In the genomic region with DNA sequence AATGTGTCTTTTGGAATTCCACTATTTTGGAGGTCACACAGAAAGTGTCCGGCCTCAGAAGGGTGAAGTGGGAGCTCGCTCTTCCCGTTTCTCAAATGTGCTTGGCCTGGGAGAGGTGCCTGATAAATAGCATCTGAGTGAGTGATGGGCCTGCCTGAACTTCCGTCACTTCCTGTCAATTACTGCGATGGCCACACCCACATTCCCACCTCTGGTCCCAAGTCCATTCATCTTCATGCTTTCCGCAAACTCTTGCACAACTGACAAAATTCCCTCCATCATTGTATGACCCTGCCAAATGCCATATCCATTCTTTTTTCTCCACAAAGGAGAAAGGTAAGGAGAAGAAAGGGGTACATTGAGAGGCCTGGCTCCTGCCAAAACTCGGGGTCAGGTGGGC, we compare ENCODE assay signal across 2 cellular contexts.
TF ChIP-seq lines count a peak whose summit lies in the region.

No MANE protein-coding gene starts in this region.

TF ChIP-seq in IMR-90, 13 proteins besides CTCF, POLR2A, EP300 and RAD21:
- TF ChIP-seq CEBPB (IDR thresholded peaks at IDR 0.05; ENCODE audit: low read depth, low read length) (0 out of 2 replicates have a peak, but pooled peaks have one; percentile 18), RFX5 (IDR thresholded peaks at IDR 0.05; ENCODE audit: low read depth, low read length) (no peak)

TF ChIP-seq in HepG2, 621 proteins besides CTCF, POLR2A, EP300 and RAD21 (continues in another document):
- TF ChIP-seq, protein P1, sequence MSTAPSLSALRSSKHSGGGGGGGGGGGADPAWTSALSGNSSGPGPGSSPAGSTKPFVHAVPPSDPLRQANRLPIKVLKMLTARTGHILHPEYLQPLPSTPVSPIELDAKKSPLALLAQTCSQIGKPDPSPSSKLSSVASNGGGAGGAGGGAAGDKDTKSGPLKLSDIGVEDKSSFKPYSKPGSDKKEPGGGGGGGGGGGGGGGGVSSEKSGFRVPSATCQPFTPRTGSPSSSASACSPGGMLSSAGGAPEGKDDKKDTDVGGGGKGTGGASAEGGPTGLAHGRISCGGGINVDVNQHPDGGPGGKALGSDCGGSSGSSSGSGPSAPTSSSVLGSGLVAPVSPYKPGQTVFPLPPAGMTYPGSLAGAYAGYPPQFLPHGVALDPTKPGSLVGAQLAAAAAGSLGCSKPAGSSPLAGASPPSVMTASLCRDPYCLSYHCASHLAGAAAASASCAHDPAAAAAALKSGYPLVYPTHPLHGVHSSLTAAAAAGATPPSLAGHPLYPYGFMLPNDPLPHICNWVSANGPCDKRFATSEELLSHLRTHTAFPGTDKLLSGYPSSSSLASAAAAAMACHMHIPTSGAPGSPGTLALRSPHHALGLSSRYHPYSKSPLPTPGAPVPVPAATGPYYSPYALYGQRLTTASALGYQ (CRISPR knock-in tag; IDR thresholded peaks at IDR 0.05): no peak
- TF ChIP-seq HDAC2 (CRISPR knock-in tag; IDR thresholded peaks at IDR 0.05) (no peak), REL (CRISPR knock-in tag; conservative IDR thresholded peaks at IDR 0.05) (no peak), ARID2 (CRISPR knock-in tag; IDR thresholded peaks at IDR 0.05; ENCODE audit: borderline replicate concordance) (no peak), ZNF180 (CRISPR knock-in tag; IDR thresholded peaks at IDR 0.05; ENCODE audit: borderline replicate concordance, low read depth) (no peak), ZMYM4 (CRISPR knock-in tag; IDR thresholded peaks at IDR 0.05) (peak; percentile 36; the same call in 1 of the 2 replicates), ZNF7 (CRISPR knock-in tag; IDR thresholded peaks at IDR 0.05) (no peak), KLF12 (CRISPR knock-in tag; IDR thresholded peaks at IDR 0.05; ENCODE audit: borderline replicate concordance) (no peak), HMGA1 (CRISPR knock-in tag; conservative IDR thresholded peaks at IDR 0.05) (no peak), ZNF530 (CRISPR knock-in tag; IDR thresholded peaks at IDR 0.05; ENCODE audit: low read depth) (no peak), HIVEP1 (CRISPR knock-in tag; IDR thresholded peaks at IDR 0.05) (no peak), ZNF350 (CRISPR knock-in tag; IDR thresholded peaks at IDR 0.05; ENCODE audit: borderline replicate concordance, low read depth) (no peak), ZC3H13 (CRISPR knock-in tag; IDR thresholded peaks at IDR 0.05) (no peak), ZNF546 (CRISPR knock-in tag; conservative IDR thresholded peaks at IDR 0.05) (no peak), TEAD3 (CRISPR knock-in tag; optimal IDR thresholded peaks at IDR 0.05; ENCODE audit: borderline replicate concordance) (peak; percentile 21), KAT7 (CRISPR knock-in tag; IDR thresholded peaks at IDR 0.05; ENCODE audit: borderline replicate concordance) (no peak), PHF5A (CRISPR knock-in tag; IDR thresholded peaks at IDR 0.05; ENCODE audit: low read depth, unreplicated experiment) (no peak), TRIM24 (CRISPR knock-in tag; IDR thresholded peaks at IDR 0.05) (no peak), ZNF33A (CRISPR knock-in tag; IDR thresholded peaks at IDR 0.05; ENCODE audit: borderline replicate concordance) (no peak), ZBTB20 (CRISPR knock-in tag; IDR thresholded peaks at IDR 0.05; ENCODE audit: borderline replicate concordance, low read depth) (no peak), ZNF383 (CRISPR knock-in tag; IDR thresholded peaks at IDR 0.05; ENCODE audit: borderline replicate concordance) (no peak), ARNT2 (CRISPR knock-in tag; IDR thresholded peaks at IDR 0.05; ENCODE audit: low read depth) (no peak), ZNF138 (CRISPR knock-in tag; IDR thresholded peaks at IDR 0.05; ENCODE audit: low read depth) (no peak), U2AF1 (optimal IDR thresholded peaks at IDR 0.05; ENCODE audit: low read depth, low read length) (no peak), SKI (IDR thresholded peaks at IDR 0.05; ENCODE audit: partially characterized antibody) (no peak), SETDB1 (CRISPR knock-in tag; IDR thresholded peaks at IDR 0.05; ENCODE audit: borderline replicate concordance) (no peak), SP1 (IDR thresholded peaks at IDR 0.05) (no peak), SP1 (CRISPR knock-in tag; IDR thresholded peaks at IDR 0.05) (0 out of 2 replicates have a peak, but pooled peaks have one; percentile 22), SP140L (CRISPR knock-in tag; IDR thresholded peaks at IDR 0.05; ENCODE audit: borderline replicate concordance) (no peak), EHMT2 (IDR thresholded peaks at IDR 0.05; ENCODE audit: borderline replicate concordance, low read depth, low read length) (peak; percentile 36; the same call in 1 of the 2 replicates), ERF (CRISPR knock-in tag; IDR thresholded peaks at IDR 0.05) (no peak), MYC (CRISPR knock-in tag; IDR thresholded peaks at IDR 0.05; ENCODE audit: borderline replicate concordance) (0 out of 2 replicates have a peak, but pooled peaks have one; percentile 27), SYNCRIP (IDR thresholded peaks at IDR 0.05; ENCODE audit: insufficient read depth, low read depth, low read length) (no peak), HNRNPUL1 (IDR thresholded peaks at IDR 0.05; ENCODE audit: low read depth, low read length) (no peak), THAP11 (CRISPR knock-in tag; IDR thresholded peaks at IDR 0.05) (no peak), RBM22 (optimal IDR thresholded peaks at IDR 0.05; ENCODE audit: low read length) (peak; percentile 59), MTF2 (CRISPR knock-in tag; IDR thresholded peaks at IDR 0.05; ENCODE audit: borderline replicate concordance) (no peak), PRMT3 (CRISPR knock-in tag; IDR thresholded peaks at IDR 0.05; ENCODE audit: borderline replicate concordance, low read depth) (no peak), ZNF569 (CRISPR knock-in tag; IDR thresholded peaks at IDR 0.05; ENCODE audit: borderline replicate concordance) (no peak)
- TF ChIP-seq, protein P2, sequence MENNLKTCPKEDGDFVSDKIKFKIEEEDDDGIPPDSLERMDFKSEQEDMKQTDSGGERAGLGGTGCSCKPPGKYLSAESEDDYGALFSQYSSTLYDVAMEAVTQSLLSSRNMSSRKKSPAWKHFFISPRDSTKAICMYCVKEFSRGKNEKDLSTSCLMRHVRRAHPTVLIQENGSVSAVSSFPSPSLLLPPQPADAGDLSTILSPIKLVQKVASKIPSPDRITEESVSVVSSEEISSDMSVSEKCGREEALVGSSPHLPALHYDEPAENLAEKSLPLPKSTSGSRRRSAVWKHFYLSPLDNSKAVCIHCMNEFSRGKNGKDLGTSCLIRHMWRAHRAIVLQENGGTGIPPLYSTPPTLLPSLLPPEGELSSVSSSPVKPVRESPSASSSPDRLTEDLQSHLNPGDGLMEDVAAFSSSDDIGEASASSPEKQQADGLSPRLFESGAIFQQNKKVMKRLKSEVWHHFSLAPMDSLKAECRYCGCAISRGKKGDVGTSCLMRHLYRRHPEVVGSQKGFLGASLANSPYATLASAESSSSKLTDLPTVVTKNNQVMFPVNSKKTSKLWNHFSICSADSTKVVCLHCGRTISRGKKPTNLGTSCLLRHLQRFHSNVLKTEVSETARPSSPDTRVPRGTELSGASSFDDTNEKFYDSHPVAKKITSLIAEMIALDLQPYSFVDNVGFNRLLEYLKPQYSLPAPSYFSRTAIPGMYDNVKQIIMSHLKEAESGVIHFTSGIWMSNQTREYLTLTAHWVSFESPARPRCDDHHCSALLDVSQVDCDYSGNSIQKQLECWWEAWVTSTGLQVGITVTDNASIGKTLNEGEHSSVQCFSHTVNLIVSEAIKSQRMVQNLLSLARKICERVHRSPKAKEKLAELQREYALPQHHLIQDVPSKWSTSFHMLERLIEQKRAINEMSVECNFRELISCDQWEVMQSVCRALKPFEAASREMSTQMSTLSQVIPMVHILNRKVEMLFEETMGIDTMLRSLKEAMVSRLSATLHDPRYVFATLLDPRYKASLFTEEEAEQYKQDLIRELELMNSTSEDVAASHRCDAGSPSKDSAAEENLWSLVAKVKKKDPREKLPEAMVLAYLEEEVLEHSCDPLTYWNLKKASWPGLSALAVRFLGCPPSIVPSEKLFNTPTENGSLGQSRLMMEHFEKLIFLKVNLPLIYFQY (CRISPR knock-in tag; IDR thresholded peaks at IDR 0.05; ENCODE audit: borderline replicate concordance): no peak
- TF ChIP-seq, protein P3, sequence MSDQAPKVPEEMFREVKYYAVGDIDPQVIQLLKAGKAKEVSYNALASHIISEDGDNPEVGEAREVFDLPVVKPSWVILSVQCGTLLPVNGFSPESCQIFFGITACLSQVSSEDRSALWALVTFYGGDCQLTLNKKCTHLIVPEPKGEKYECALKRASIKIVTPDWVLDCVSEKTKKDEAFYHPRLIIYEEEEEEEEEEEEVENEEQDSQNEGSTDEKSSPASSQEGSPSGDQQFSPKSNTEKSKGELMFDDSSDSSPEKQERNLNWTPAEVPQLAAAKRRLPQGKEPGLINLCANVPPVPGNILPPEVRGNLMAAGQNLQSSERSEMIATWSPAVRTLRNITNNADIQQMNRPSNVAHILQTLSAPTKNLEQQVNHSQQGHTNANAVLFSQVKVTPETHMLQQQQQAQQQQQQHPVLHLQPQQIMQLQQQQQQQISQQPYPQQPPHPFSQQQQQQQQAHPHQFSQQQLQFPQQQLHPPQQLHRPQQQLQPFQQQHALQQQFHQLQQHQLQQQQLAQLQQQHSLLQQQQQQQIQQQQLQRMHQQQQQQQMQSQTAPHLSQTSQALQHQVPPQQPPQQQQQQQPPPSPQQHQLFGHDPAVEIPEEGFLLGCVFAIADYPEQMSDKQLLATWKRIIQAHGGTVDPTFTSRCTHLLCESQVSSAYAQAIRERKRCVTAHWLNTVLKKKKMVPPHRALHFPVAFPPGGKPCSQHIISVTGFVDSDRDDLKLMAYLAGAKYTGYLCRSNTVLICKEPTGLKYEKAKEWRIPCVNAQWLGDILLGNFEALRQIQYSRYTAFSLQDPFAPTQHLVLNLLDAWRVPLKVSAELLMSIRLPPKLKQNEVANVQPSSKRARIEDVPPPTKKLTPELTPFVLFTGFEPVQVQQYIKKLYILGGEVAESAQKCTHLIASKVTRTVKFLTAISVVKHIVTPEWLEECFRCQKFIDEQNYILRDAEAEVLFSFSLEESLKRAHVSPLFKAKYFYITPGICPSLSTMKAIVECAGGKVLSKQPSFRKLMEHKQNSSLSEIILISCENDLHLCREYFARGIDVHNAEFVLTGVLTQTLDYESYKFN (CRISPR knock-in tag; conservative IDR thresholded peaks at IDR 0.05): no peak
- TF ChIP-seq, protein P4, sequence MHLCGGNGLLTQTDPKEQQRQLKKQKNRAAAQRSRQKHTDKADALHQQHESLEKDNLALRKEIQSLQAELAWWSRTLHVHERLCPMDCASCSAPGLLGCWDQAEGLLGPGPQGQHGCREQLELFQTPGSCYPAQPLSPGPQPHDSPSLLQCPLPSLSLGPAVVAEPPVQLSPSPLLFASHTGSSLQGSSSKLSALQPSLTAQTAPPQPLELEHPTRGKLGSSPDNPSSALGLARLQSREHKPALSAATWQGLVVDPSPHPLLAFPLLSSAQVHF (CRISPR knock-in tag; IDR thresholded peaks at IDR 0.05): no peak
- TF ChIP-seq, protein P5, sequence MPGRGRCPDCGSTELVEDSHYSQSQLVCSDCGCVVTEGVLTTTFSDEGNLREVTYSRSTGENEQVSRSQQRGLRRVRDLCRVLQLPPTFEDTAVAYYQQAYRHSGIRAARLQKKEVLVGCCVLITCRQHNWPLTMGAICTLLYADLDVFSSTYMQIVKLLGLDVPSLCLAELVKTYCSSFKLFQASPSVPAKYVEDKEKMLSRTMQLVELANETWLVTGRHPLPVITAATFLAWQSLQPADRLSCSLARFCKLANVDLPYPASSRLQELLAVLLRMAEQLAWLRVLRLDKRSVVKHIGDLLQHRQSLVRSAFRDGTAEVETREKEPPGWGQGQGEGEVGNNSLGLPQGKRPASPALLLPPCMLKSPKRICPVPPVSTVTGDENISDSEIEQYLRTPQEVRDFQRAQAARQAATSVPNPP (CRISPR knock-in tag; IDR thresholded peaks at IDR 0.05): no peak
- TF ChIP-seq, protein P6, sequence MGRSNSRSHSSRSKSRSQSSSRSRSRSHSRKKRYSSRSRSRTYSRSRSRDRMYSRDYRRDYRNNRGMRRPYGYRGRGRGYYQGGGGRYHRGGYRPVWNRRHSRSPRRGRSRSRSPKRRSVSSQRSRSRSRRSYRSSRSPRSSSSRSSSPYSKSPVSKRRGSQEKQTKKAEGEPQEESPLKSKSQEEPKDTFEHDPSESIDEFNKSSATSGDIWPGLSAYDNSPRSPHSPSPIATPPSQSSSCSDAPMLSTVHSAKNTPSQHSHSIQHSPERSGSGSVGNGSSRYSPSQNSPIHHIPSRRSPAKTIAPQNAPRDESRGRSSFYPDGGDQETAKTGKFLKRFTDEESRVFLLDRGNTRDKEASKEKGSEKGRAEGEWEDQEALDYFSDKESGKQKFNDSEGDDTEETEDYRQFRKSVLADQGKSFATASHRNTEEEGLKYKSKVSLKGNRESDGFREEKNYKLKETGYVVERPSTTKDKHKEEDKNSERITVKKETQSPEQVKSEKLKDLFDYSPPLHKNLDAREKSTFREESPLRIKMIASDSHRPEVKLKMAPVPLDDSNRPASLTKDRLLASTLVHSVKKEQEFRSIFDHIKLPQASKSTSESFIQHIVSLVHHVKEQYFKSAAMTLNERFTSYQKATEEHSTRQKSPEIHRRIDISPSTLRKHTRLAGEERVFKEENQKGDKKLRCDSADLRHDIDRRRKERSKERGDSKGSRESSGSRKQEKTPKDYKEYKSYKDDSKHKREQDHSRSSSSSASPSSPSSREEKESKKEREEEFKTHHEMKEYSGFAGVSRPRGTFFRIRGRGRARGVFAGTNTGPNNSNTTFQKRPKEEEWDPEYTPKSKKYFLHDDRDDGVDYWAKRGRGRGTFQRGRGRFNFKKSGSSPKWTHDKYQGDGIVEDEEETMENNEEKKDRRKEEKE (IDR thresholded peaks at IDR 0.05): no peak
- TF ChIP-seq, protein P7, sequence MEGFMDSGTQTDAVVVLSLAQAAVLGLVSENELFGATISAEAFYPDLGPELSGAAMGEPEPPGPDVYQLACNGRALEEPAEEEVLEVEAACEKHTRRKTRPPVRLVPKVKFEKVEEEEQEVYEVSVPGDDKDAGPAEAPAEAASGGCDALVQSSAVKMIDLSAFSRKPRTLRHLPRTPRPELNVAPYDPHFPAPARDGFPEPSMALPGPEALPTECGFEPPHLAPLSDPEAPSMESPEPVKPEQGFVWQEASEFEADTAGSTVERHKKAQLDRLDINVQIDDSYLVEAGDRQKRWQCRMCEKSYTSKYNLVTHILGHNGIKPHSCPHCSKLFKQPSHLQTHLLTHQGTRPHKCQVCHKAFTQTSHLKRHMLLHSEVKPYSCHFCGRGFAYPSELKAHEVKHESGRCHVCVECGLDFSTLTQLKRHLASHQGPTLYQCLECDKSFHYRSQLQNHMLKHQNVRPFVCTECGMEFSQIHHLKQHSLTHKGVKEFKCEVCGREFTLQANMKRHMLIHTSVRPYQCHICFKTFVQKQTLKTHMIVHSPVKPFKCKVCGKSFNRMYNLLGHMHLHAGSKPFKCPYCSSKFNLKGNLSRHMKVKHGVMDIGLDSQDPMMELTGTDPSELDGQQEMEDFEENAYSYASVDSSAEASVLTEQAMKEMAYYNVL (CRISPR knock-in tag; IDR thresholded peaks at IDR 0.05; ENCODE audit: borderline replicate concordance): 0 out of 2 replicates have a peak, but pooled peaks have one; percentile 30
- TF ChIP-seq, protein P8, sequence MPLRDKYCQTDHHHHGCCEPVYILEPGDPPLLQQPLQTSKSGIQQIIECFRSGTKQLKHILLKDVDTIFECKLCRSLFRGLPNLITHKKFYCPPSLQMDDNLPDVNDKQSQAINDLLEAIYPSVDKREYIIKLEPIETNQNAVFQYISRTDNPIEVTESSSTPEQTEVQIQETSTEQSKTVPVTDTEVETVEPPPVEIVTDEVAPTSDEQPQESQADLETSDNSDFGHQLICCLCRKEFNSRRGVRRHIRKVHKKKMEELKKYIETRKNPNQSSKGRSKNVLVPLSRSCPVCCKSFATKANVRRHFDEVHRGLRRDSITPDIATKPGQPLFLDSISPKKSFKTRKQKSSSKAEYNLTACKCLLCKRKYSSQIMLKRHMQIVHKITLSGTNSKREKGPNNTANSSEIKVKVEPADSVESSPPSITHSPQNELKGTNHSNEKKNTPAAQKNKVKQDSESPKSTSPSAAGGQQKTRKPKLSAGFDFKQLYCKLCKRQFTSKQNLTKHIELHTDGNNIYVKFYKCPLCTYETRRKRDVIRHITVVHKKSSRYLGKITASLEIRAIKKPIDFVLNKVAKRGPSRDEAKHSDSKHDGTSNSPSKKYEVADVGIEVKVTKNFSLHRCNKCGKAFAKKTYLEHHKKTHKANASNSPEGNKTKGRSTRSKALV (CRISPR knock-in tag; IDR thresholded peaks at IDR 0.05): no peak
